ENCODE assay signal across 14 cellular contexts in the genomic region with DNA sequence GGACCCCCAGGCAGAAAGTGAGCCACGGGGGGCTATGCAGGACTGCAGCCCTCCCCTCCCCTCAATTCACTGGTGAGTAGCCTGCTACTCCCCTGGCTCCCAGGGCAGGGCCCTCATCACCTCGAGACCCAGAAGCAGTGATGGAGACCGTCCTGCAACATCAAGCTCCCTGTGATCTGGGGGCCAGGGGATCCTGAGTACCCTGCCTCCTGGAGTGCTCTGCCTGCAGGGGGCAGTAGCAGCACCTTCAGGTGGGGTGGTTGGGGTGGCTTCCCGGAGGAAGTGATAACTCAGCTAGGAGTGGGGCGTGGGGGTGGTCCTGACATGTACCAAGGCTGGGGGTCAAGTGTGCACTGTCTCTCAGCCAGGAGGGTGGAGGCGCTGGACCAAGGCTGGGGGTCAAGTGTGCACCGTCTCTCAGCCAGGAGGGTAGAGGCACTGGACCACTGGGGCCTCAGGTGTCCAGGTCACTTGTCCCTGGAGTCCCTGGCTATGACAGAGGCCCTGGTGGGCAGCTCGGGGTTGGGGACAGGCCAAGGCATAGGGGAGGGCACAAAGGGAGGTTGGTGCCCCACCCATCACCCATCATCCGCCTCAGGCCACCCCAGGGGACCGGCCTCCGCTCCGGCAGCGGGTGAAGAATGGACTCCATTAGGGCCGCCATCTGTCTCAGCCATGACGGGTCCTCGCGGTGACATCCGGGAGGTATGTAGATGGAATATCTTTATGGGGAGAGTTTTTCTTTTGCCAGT.
DNase-seq lines count a peak whose midpoint lies in the region; ATAC-seq and TF ChIP-seq lines count a peak whose summit lies in the region.
"Had no signal": no experiment of that assay in that cellular context is flagged by ENCODE, and none has a peak within 500 bp of the region (broad histone marks: within the 10 kb centered on the region; RNA-seq: fewer than 3 reads in every experiment).

No MANE protein-coding gene starts in this region.

- DNase-seq in activated effector memory CD4-positive, alpha-beta T cell treated with anti-CD3 and anti-CD28 coated beads, Interleukin-2, amount 50 U/mL, for 16 hours = peak; percentile 72
- DNase-seq in activated effector memory CD4-positive, alpha-beta T cell treated with Interleukin-2 at 50 U/mL for 16 hours = no peak
- DNase-seq in NAMALWA (ENCODE audit: low spot score) (peak; percentile 53), choroid plexus epithelial cell (ENCODE audit: low read depth) (no peak), NCI-H446 treated with DMSO at 0.1 percent for 48 hours (lab: John Stamatoyannopoulos, UW) (no peak)
- DNase-seq in stimulated activated CD4-positive, alpha-beta T cell treated with anti-CD3 and anti-CD28 coated beads, Interleukin-2, amount 100 ng/mL, for 24 hours = peak; percentile 41 to 60
- DNase-seq: activated CD8-positive, alpha-beta memory T cell treated with anti-CD3 and anti-CD28 coated beads, Interleukin-2, amount 50 U/mL, for 4 hours; effector memory CD8-positive, alpha-beta T cell; Kasumi-1; kidney had no signal

- TF ChIP-seq CTCF in choroid plexus epithelial cell (conservative IDR thresholded peaks at IDR 0.05; ENCODE audit: low read depth, low read length) = peak; percentile 32

- ATAC-seq in HG03108 (IDR thresholded peaks at IDR 0.05; ENCODE audit: unreplicated experiment) = no peak
- ATAC-seq in GM21515 (IDR thresholded peaks at IDR 0.05; ENCODE audit: unreplicated experiment) = no peak
- ATAC-seq: effector memory CD8-positive, alpha-beta T cell; stimulated activated memory B cell treated with anti-CD40 and anti-IgM and Interleukin-4, amounts not matched to agents 10 μg/mL and 1 μg/mL and 100 μg/mL, for 72 hours had no signal

- no peak overlapping the region for H3K4me3 ChIP-seq in choroid plexus epithelial cell (ENCODE audit: low read depth, low read length)
- H3K4me3 ChIP-seq: right atrium auricular region had no signal

Comparison
In these comparisons a context has a peak if more than half of its experiments do, and no peak if none do; other contexts are left out.
1. DNase-seq: peak in activated effector memory CD4-positive, alpha-beta T cell treated with anti-CD3 and anti-CD28 coated beads, Interleukin-2, amount 50 U/mL, for 16 hours (single experiment), NAMALWA (single experiment) and stimulated activated CD4-positive, alpha-beta T cell treated with anti-CD3 and anti-CD28 coated beads, Interleukin-2, amount 100 ng/mL, for 24 hours (2 of 2); none in activated effector memory CD4-positive, alpha-beta T cell treated with Interleukin-2 at 50 U/mL for 16 hours (single experiment), choroid plexus epithelial cell (single experiment) and NCI-H446 treated with DMSO at 0.1 percent for 48 hours (single experiment).